1 cellular context compared by ENCODE assay signal in the genomic region with DNA sequence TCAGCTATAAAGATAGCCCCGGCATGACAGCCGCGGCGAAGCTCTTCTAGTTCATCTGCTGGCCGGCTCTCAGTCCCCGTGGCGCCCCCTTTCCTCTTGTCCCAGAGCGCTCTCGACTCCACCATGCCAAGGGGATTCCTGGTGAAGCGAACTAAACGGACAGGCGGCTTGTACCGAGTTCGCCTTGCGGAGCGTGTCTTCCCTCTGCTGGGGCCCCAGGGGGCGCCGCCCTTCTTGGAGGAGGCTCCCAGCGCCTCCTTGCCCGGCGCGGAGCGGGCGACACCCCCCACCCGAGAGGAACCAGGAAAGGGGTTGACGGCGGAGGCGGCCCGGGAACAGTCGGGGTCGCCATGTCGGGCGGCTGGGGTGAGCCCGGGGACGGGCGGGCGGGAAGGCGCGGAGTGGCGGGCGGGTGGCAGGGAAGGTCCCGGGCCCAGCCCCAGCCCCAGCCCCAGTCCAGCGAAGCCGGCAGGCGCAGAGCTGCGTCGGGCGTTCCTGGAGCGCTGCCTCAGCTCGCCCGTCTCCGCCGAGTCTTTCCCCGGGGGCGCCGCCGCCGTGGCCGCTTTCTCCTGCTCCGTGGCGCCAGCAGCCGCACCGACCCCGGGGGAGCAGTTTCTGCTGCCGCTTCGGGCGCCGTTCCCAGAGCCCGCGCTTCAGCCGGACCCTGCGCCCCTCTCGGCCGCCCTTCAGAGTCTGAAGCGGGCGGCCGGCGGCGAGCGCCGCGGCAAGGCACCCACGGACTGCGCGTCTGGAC.
TF ChIP-seq lines count a peak whose summit lies in the region.

Gene INSM2, plus strand, starts transcription at position 35 of the 754 bp plus-strand sequence. Its CDS starts 89 bp downstream, at position 124.

TF ChIP-seq in H1, 55 proteins besides CTCF, POLR2A, EP300 and RAD21 (continued from another document):
- TF ChIP-seq E2F6 (IDR thresholded peaks at IDR 0.05), result peak; percentile 10; the same call in 1 of the 2 replicates
- TF ChIP-seq, protein P1, sequence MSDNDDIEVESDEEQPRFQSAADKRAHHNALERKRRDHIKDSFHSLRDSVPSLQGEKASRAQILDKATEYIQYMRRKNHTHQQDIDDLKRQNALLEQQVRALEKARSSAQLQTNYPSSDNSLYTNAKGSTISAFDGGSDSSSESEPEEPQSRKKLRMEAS (IDR thresholded peaks at IDR 0.05), result peak; percentile 4
- no peak for TF ChIP-seq EGR1 (IDR thresholded peaks at IDR 0.05; ENCODE audit: borderline replicate concordance, low read depth, low read length)
- TF ChIP-seq SP2 (IDR thresholded peaks at IDR 0.05; ENCODE audit: low read length), result no peak
- no peak for TF ChIP-seq CHD1 (IDR thresholded peaks at IDR 0.05; ENCODE audit: low read depth, low read length)
- TF ChIP-seq CHD2 (IDR thresholded peaks at IDR 0.05; ENCODE audit: low read length), result no peak
- no peak for TF ChIP-seq RBBP5 (IDR thresholded peaks at IDR 0.05; ENCODE audit: borderline replicate concordance, low read depth, low read length)
- no peak for TF ChIP-seq RXRA (IDR thresholded peaks at IDR 0.05; ENCODE audit: insufficient read depth, low read depth, low read length)
- no peak for TF ChIP-seq CBX5 (IDR thresholded peaks at IDR 0.05; ENCODE audit: low read depth, low read length)
- TF ChIP-seq SAP30 (IDR thresholded peaks at IDR 0.05; ENCODE audit: insufficient read depth, insufficient replicate concordance, low read length), result no peak
